27 cellular contexts compared by ENCODE assay signal in the genomic region with DNA sequence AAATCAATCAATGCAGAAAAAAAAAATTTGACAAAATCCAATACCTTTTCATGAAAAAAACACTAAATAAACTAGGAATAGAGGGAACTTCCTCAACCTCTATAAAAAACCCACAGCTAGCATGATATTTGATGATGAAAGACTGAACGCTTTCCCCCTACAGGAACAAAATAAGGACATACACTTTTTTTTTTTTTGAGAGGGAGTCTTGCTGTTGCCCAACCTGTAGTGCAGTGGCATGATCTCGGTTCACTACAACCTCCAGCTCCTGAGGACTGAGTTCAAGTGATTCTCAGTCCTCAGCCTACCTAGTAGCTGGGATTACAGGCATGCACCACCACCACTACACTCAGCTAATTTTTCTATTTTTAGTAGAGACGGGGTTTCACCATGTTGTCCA. TPM values are rescaled to one million over a fixed set of nuclear protein-coding genes. Genes with fewer than 3 reads are reported as not detected.
DNase-seq lines count a peak whose midpoint lies in the region; ATAC-seq and TF ChIP-seq lines count a peak whose summit lies in the region.
"Had no signal": no experiment of that assay in that cellular context is flagged by ENCODE, and none has a peak within 500 bp of the region (broad histone marks: within the 10 kb centered on the region; RNA-seq: fewer than 3 reads in every experiment).

No MANE protein-coding gene starts in this region.

- H3K27me3 ChIP-seq in BLaER1 treated with 17β-estradiol and CSF1 and Interleukin-3, amounts not matched to agents 10 nM and 100 nM = no peaks in the 10 kb centered on the region
- no peaks in the 10 kb centered on the region for H3K27me3 ChIP-seq in CD4-positive, alpha-beta T cell (ENCODE audit: control insufficient read depth, insufficient read depth, low read length)
- H3K27me3 ChIP-seq: hepatocyte, tibial nerve had no signal

- H3K27ac Mint-ChIP-seq in CD4-positive, alpha-beta T cell = peak overlapping the region; percentile 18
- H3K27ac Mint-ChIP-seq in activated CD8-positive, alpha-beta T cell treated with anti-CD3 and anti-CD28 coated beads, Interleukin-2, amount 10 ng/mL, durations not matched to agents 7 days and 5 days = peak overlapping the region; percentile 55
- H3K27ac Mint-ChIP-seq: activated CD4-positive, alpha-beta memory T cell treated with anti-CD3 and anti-CD28 coated beads for 36 hours; brain; WTC11 had no signal

- H3K36me3 ChIP-seq in BLaER1 treated with 17β-estradiol and CSF1 and Interleukin-3, amounts not matched to agents 10 nM and 100 nM = peaks cover 53 to 100% (median 89%) of the 10 kb centered on the region in 11 experiments

- intact Hi-C loops in CD4-positive, alpha-beta T cell (cut with DNase I, micrococcal nuclease) = no loop called here

- H3K9me3 ChIP-seq in BLaER1 treated with 17β-estradiol and CSF1 and Interleukin-3, amounts not matched to agents 10 nM and 100 nM (replicated peaks in 1 of 11) = no peaks in the 10 kb centered on the region
- H3K9me3 ChIP-seq in CD4-positive, alpha-beta T cell (ENCODE audit: control insufficient read depth, low read length) = no peaks in the 10 kb centered on the region
- H3K9me3 ChIP-seq: mucosa of descending colon, tibial nerve had no signal

- no peak overlapping the region for H3K9ac ChIP-seq in BLaER1 treated with 17β-estradiol and CSF1 and Interleukin-3, amounts not matched to agents 10 nM and 100 nM

- no peak for ATAC-seq in CD4-positive, alpha-beta T cell (ENCODE audit: poor library complexity)
- ATAC-seq in activated CD8-positive, alpha-beta T cell treated with anti-CD3 and anti-CD28 coated beads, Interleukin-2, amount 10 ng/mL, durations not matched to agents 7 days and 5 days = no peak
- ATAC-seq in HG02870 (IDR thresholded peaks at IDR 0.05; ENCODE audit: unreplicated experiment) = no peak
- ATAC-seq: activated naive CD4-positive, alpha-beta T cell treated with anti-CD3 and anti-CD28 coated beads, Interleukin-2, amount 50 U/mL, for 72 hours; K562; mucosa of descending colon; stimulated activated naive CD8-positive, alpha-beta T cell treated with anti-CD3 and anti-CD28 coated beads, Interleukin-15, amount 100 ng/mL, for 72 hours; WTC11 had no signal

- H3K9me3 Mint-ChIP-seq in CD4-positive, alpha-beta T cell = no peaks in the 10 kb centered on the region
- no peaks in the 10 kb centered on the region for H3K9me3 Mint-ChIP-seq in activated CD8-positive, alpha-beta T cell treated with anti-CD3 and anti-CD28 coated beads, Interleukin-2, amount 10 ng/mL, durations not matched to agents 7 days and 5 days (ENCODE audit: insufficient read depth)
- H3K9me3 Mint-ChIP-seq: activated CD4-positive, alpha-beta memory T cell treated with anti-CD3 and anti-CD28 coated beads for 36 hours; activated naive CD4-positive, alpha-beta T cell treated with anti-CD3 and anti-CD28 coated beads, Interleukin-2, amount 50 U/mL, for 72 hours; brain; stimulated activated naive CD8-positive, alpha-beta T cell treated with anti-CD3 and anti-CD28 coated beads, Interleukin-15, amount 100 ng/mL, for 72 hours; WTC11 had no signal

- peaks cover 82% of the 10 kb centered on the region for H3K36me3 Mint-ChIP-seq in CD4-positive, alpha-beta T cell (ENCODE audit: low read depth)
- H3K36me3 Mint-ChIP-seq in activated CD8-positive, alpha-beta T cell treated with anti-CD3 and anti-CD28 coated beads, Interleukin-2, amount 10 ng/mL, durations not matched to agents 7 days and 5 days (ENCODE audit: low read depth) = peaks cover 64% of the 10 kb centered on the region

- no peak overlapping the region for H3K4me3 Mint-ChIP-seq in CD4-positive, alpha-beta T cell
- no peak overlapping the region for H3K4me3 Mint-ChIP-seq in activated CD8-positive, alpha-beta T cell treated with anti-CD3 and anti-CD28 coated beads, Interleukin-2, amount 10 ng/mL, durations not matched to agents 7 days and 5 days
- H3K4me3 Mint-ChIP-seq: activated CD4-positive, alpha-beta memory T cell treated with anti-CD3 and anti-CD28 coated beads for 36 hours; brain; stimulated activated naive CD8-positive, alpha-beta T cell treated with anti-CD3 and anti-CD28 coated beads, Interleukin-15, amount 100 ng/mL, for 72 hours; WTC11 had no signal

- peaks cover 6 to 29% (median 20%) of the 10 kb centered on the region in 10 experiments; a peak in 16 of 20 replicates for H3K4me1 ChIP-seq in BLaER1 treated with 17β-estradiol and CSF1 and Interleukin-3, amounts not matched to agents 10 nM and 100 nM
- H3K4me1 ChIP-seq: tibial nerve had no signal

- TF ChIP-seq CTCF in CD4-positive, alpha-beta T cell (IDR thresholded peaks at IDR 0.05) = no peak

- H3K4me3 ChIP-seq in BLaER1 treated with 17β-estradiol and CSF1 and Interleukin-3, amounts not matched to agents 10 nM and 100 nM = no peak overlapping the region
- H3K4me3 ChIP-seq: hepatocyte, K562, mucosa of descending colon, PC-9, smooth muscle cell, tibial nerve had no signal

- POLR2A ChIA-PET in CD4-positive, alpha-beta T cell (lab: Charles Lee) = no interaction called here
- POLR2A ChIA-PET in activated CD8-positive, alpha-beta T cell treated with anti-CD3 and anti-CD28 coated beads, Interleukin-2, amount 10 ng/mL, durations not matched to agents 7 days and 5 days (lab: Charles Lee) = interaction anchor here (0.8 kb wide), 1 partner anchor 87 kb away, joined by 3 read pairs; no protein-coding TSS in a partner anchor

- H3K4me1 Mint-ChIP-seq in CD4-positive, alpha-beta T cell (ENCODE audit: low read depth) = peaks cover 19% of the 10 kb centered on the region
- H3K4me1 Mint-ChIP-seq in activated CD8-positive, alpha-beta T cell treated with anti-CD3 and anti-CD28 coated beads, Interleukin-2, amount 10 ng/mL, durations not matched to agents 7 days and 5 days (ENCODE audit: low read depth) = peaks cover 23% of the 10 kb centered on the region
- H3K4me1 Mint-ChIP-seq: brain had no signal

- peak overlapping the region in 2 of 11 experiments; percentile 22; a peak in 1 of 22 replicates for H3K27ac ChIP-seq in BLaER1 treated with 17β-estradiol and CSF1 and Interleukin-3, amounts not matched to agents 10 nM and 100 nM
- no peak overlapping the region for H3K27ac ChIP-seq in CD4-positive, alpha-beta T cell (ENCODE audit: low read depth, low read length)
- H3K27ac ChIP-seq: hepatocyte, PC-9, tibial nerve had no signal

- no peaks in the 10 kb centered on the region for H3K27me3 Mint-ChIP-seq in CD4-positive, alpha-beta T cell
- H3K27me3 Mint-ChIP-seq in activated CD8-positive, alpha-beta T cell treated with anti-CD3 and anti-CD28 coated beads, Interleukin-2, amount 10 ng/mL, durations not matched to agents 7 days and 5 days (ENCODE audit: low read depth) = no peaks in the 10 kb centered on the region
- H3K27me3 Mint-ChIP-seq: activated CD4-positive, alpha-beta memory T cell treated with anti-CD3 and anti-CD28 coated beads for 36 hours; brain; stimulated activated naive CD8-positive, alpha-beta T cell treated with anti-CD3 and anti-CD28 coated beads, Interleukin-15, amount 100 ng/mL, for 72 hours had no signal

- H4K20me1 ChIP-seq in BLaER1 treated with 17β-estradiol and CSF1 and Interleukin-3, amounts not matched to agents 10 nM and 100 nM = peaks cover 0 to 34% (median 11%) of the 10 kb centered on the region in 11 experiments; a peak in 11 of 22 replicates

- CTCF ChIA-PET in CD4-positive, alpha-beta T cell (lab: Charles Lee) = no interaction called here
- CTCF ChIA-PET in activated CD8-positive, alpha-beta T cell treated with anti-CD3 and anti-CD28 coated beads, Interleukin-2, amount 10 ng/mL, durations not matched to agents 7 days and 5 days (lab: Charles Lee) = interaction anchor here (1.8 kb wide), 1 partner anchor 129 kb away, joined by 4 read pairs; no protein-coding TSS in a partner anchor

- H3K4me2 ChIP-seq in BLaER1 treated with 17β-estradiol and CSF1 and Interleukin-3, amounts not matched to agents 10 nM and 100 nM = peak overlapping the region in 6 of 11 experiments; percentile 14 to 61 (median 44); a peak in 10 of 22 replicates
- H3K4me2 ChIP-seq: hepatocyte, PC-9, smooth muscle cell had no signal

- DNase-seq in CD4-positive, alpha-beta T cell = no peak
- peak; percentile 80 for DNase-seq in NOMO-1 treated with DMSO at 0.1 percent for 48 hours (lab: John Stamatoyannopoulos, UW; ENCODE audit: unreplicated experiment)
- DNase-seq in activated CD8-positive, alpha-beta T cell treated with anti-CD3 and anti-CD28 coated beads, Interleukin-2, amount 10 ng/mL, durations not matched to agents 7 days and 5 days = no peak
- no peak for DNase-seq in foreskin melanocyte
- DNase-seq in NCI-H146 (lab: John Stamatoyannopoulos, UW) = no peak
- DNase-seq in stimulated activated CD4-positive, alpha-beta T cell treated with anti-CD3 and anti-CD28 coated beads, Interleukin-2, amount 100 ng/mL, for 48 hours = no peak
- DNase-seq: activated CD4-positive, alpha-beta memory T cell treated with anti-CD3 and anti-CD28 coated beads for 36 hours; activated T-cell treated with anti-CD3 and anti-CD28 coated beads, Interleukin-2, amount 50 U/mL, for 1 hour; DMS79; effector CD4-positive, alpha-beta T cell; HCEC 1CT; mucosa of descending colon; NCI-H2029; NCI-H2227 treated with DMSO at 0.1 percent for 48 hours; NCI-H748 treated with DMSO at 0.1 percent for 48 hours; PC-9; SHP77; stimulated activated naive CD8-positive, alpha-beta T cell treated with anti-CD3 and anti-CD28 coated beads, Interleukin-15, amount 100 ng/mL, for 72 hours had no signal

RNA-seq across cellular contexts. Expression of a gene that starts 17.9 kb away (rescaled TPM):
- total RNA-seq in CD4-positive, alpha-beta T cell = 1 to 10 TPM; 6.7 to 6.8 TPM
- 10 to 100 TPM; 32.2 to 32.7 TPM for total RNA-seq in activated CD8-positive, alpha-beta T cell treated with anti-CD3 and anti-CD28 coated beads, Interleukin-2, amount 10 ng/mL, durations not matched to agents 7 days and 5 days

RNA-seq across cellular contexts. Expression of a gene that starts 37.8 kb away (rescaled TPM):
- 10 to 100 TPM; 88.2 to 96.2 TPM for total RNA-seq in CD4-positive, alpha-beta T cell
- total RNA-seq in activated CD8-positive, alpha-beta T cell treated with anti-CD3 and anti-CD28 coated beads, Interleukin-2, amount 10 ng/mL, durations not matched to agents 7 days and 5 days = 100 to 1,000 TPM; 135 to 147 TPM

Comparison
In these comparisons a context has a peak if more than half of its experiments do, and no peak if none do; other contexts are left out.
1. RNA of a gene that starts 17.9 kb away (total RNA-seq): 32.2 to 32.7 TPM in activated CD8-positive, alpha-beta T cell treated with anti-CD3 and anti-CD28 coated beads, Interleukin-2, amount 10 ng/mL, durations not matched to agents 7 days and 5 days; 6.7 to 6.8 TPM in CD4-positive, alpha-beta T cell; every median in the first group is over 4 times any median in the second.